ENCODE assay signal across 8 cellular contexts in the genomic region with DNA sequence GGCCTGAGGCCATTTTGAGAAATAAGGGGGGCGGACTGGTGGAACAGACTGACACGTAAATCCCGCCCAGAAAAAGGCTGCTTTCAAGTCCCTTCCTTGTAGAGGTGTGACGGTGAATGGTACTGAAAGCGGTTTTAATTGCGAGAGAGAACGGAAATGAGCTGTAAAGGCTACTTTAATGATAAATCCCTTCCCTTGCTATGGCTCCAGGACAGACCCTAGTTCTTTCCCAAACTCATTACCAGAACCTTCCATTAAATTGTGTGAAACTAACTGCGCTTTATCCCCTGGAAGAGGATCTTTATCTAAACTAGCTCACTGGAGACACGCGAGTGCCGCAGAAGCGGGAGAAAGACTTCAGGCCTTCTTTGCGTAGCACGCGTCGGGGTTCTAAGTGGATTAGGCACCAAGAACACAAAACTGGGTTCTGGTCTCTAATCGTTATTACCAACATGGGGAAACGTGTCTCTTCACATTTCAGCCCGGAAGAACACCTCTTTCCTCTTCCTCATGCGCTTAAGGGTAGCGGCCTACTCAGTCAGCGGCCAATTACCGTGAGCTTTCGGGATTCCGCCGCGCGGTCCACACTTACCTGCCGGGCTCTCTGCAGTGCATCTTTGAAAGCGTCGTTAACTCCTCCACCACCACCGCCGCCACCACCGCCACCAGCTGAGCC. TPM values are rescaled to one million over a fixed set of nuclear protein-coding genes. Genes with fewer than 3 reads are reported as not detected.
A peak's percentile ranks its signal among the peaks of the same experiment; 100 is the strongest.
DNase-seq lines count a peak whose midpoint lies in the region; ATAC-seq and TF ChIP-seq lines count a peak whose summit lies in the region.

No MANE protein-coding gene starts in this region.

- TF ChIP-seq CTCF in H9 (conservative IDR thresholded peaks at IDR 0.05) (no peak), RWPE2 (IDR thresholded peaks at IDR 0.05; ENCODE audit: poor library complexity, severe bottlenecking) (no peak), osteocyte (IDR thresholded peaks at IDR 0.05) (no peak), tibial artery (IDR thresholded peaks at IDR 0.05) (no peak)

- H2BK120ac ChIP-seq in H9 (ENCODE audit: low read depth, low read length, poor library complexity, severe bottlenecking) = peak overlapping the region; percentile 96

- H3K23ac ChIP-seq in H9 (ENCODE audit: insufficient read length, low read depth, low read length) = peak overlapping the region; percentile 10

- no peaks in the 10 kb centered on the region for H3K27me3 Mint-ChIP-seq in H9 (ENCODE audit: low read depth)
- no peaks in the 10 kb centered on the region for H3K27me3 Mint-ChIP-seq in osteocyte (ENCODE audit: unreplicated experiment)

- peak overlapping the region; percentile 68 for H3K4me3 ChIP-seq in RWPE2 (ENCODE audit: severe bottlenecking)
- H3K4me3 ChIP-seq in tibial artery = peak overlapping the region; percentile 65 to 66

- no peaks in the 10 kb centered on the region; the same call in 1 of the 2 replicates for H3K4me1 ChIP-seq in H9 (ENCODE audit: insufficient read depth, low read length)
- peaks cover 26% of the 10 kb centered on the region for H3K4me1 ChIP-seq in RWPE2 (ENCODE audit: insufficient read depth, poor library complexity, severe bottlenecking)
- H3K4me1 ChIP-seq in tibial artery = peaks cover 0 to 62% (median 33%) of the 10 kb centered on the region in 4 donors

- ATAC-seq in RWPE2 (ENCODE audit: low read depth) = peak; percentile 57

- in situ Hi-C loops in G401 (cut with HindIII; ENCODE audit: low sequenced_read_pairs) = no loop called here

- H3K4me1 Mint-ChIP-seq in H9 (peaks cover 43 to 48% of the 10 kb centered on the region in 2 experiments), osteocyte (ENCODE audit: unreplicated experiment) (peaks cover 47% of the 10 kb centered on the region)

- H3K18ac ChIP-seq in H9 (ENCODE audit: insufficient read length, low read depth, low read length) = peak overlapping the region; percentile 100

- H3K9ac ChIP-seq in H9 (ENCODE audit: extremely low read depth, insufficient read length, low read length) = peak overlapping the region; percentile 100

- H3K27ac Mint-ChIP-seq in H9 = no peak overlapping the region
- no peak overlapping the region for H3K27ac Mint-ChIP-seq in osteocyte (ENCODE audit: unreplicated experiment)

- H3K27ac ChIP-seq in H9 (ENCODE audit: insufficient read length, low read depth, low read length) (peak overlapping the region; percentile 87), RWPE2 (ENCODE audit: poor library complexity, severe bottlenecking) (peak overlapping the region; percentile 95), tibial artery (peak overlapping the region; percentile 94)

- peak overlapping the region; percentile 99 for H3K56ac ChIP-seq in H9 (ENCODE audit: insufficient read length, low read depth, low read length)

- no peaks in the 10 kb centered on the region for H3K79me1 ChIP-seq in H9 (ENCODE audit: insufficient read depth, low read depth, low read length, poor library complexity, severe bottlenecking)

- H3K4me3 Mint-ChIP-seq in H9 (no peak overlapping the region), osteocyte (ENCODE audit: unreplicated experiment) (no peak overlapping the region)

- no peak overlapping the region for H2BK12ac ChIP-seq in H9 (ENCODE audit: insufficient read length, low read depth, low read length)

- peak overlapping the region; percentile 92 for H3T11ph ChIP-seq in H9 (ENCODE audit: low read length)

- peak overlapping the region; percentile 99 for H4K5ac ChIP-seq in H9 (ENCODE audit: insufficient read length, low read depth, low read length)

- no peak overlapping the region for H2AFZ ChIP-seq in H9 (ENCODE audit: low read length)

- H2BK20ac ChIP-seq in H9 (ENCODE audit: low read depth, low read length, poor library complexity, severe bottlenecking) = no peak overlapping the region

- peaks cover 6% of the 10 kb centered on the region for H3K23me2 ChIP-seq in H9 (ENCODE audit: insufficient read length, low read depth, low read length, poor library complexity, severe bottlenecking)

- peak overlapping the region; percentile 86 for H2AK5ac ChIP-seq in H9 (ENCODE audit: insufficient read length, low read length)

- H2BK15ac ChIP-seq in H9 (ENCODE audit: low read depth, low read length) = 0 out of 2 replicates have a peak overlapping the region, but pooled peaks have one; percentile 9

- H3K9me3 ChIP-seq in H9 (ENCODE audit: control insufficient read depth, low read depth, low read length) (no peaks in the 10 kb centered on the region), RWPE2 (ENCODE audit: severe bottlenecking) (no peaks in the 10 kb centered on the region), tibial artery (no peaks in the 10 kb centered on the region)

- no peaks in the 10 kb centered on the region for H4K20me1 ChIP-seq in H9 (ENCODE audit: control insufficient read depth, insufficient read depth, insufficient read length)

- H4K8ac ChIP-seq in H9 (replicated peaks; ENCODE audit: insufficient read length, low read depth, low read length) = peak overlapping the region; percentile 99

- H3K14ac ChIP-seq in H9 (ENCODE audit: insufficient read depth, low read length) = peak overlapping the region; percentile 99

- H3K36me3 ChIP-seq in RWPE2 (ENCODE audit: low read depth) (peaks cover 56% of the 10 kb centered on the region), tibial artery (no peaks in the 10 kb centered on the region)

- H3K79me2 ChIP-seq in H9 (ENCODE audit: insufficient read depth, low read length) = peaks cover 54% of the 10 kb centered on the region; the same call in 1 of the 2 replicates

- peak overlapping the region; percentile 86 for H3K4me2 ChIP-seq in H9 (ENCODE audit: insufficient read depth, insufficient read length, low read length)

- peaks cover 15 to 22% (median 22%) of the 10 kb centered on the region in 3 experiments for H3K36me3 Mint-ChIP-seq in H9 (ENCODE audit: insufficient read depth in 1 of 3, low read depth in 3 of 3)
- peaks cover 6% of the 10 kb centered on the region for H3K36me3 Mint-ChIP-seq in osteocyte (ENCODE audit: unreplicated experiment)

- DNase-seq in G401 (ENCODE audit: low spot score) = peak; percentile 79
- peak; percentile 78 for DNase-seq in H9
- peak; percentile 97 for DNase-seq in M059J (ENCODE audit: low read depth)
- DNase-seq in RWPE2 (ENCODE audit: low spot score) = peak; percentile 85
- peak; percentile 88 for DNase-seq in activated effector memory CD4-positive, alpha-beta T cell treated with anti-CD3 and anti-CD28 coated beads, Interleukin-2, amount 50 U/mL, for 16 hours
- DNase-seq in glomerular visceral epithelial cell (ENCODE audit: extremely low spot score) = peak; percentile 91
- peak; percentile 89 for DNase-seq in osteocyte (ENCODE audit: extremely low spot score, unreplicated experiment)
- DNase-seq in tibial artery = peak; percentile 81 to 82

- H3K27me3 ChIP-seq in H9 (ENCODE audit: insufficient read depth, low read length) (no peaks in the 10 kb centered on the region), RWPE2 (ENCODE audit: insufficient read depth, poor library complexity, severe bottlenecking) (no peaks in the 10 kb centered on the region), tibial artery (no peaks in the 10 kb centered on the region)

- WGBS in H9 (ENCODE audit: extremely low coverage, insufficient read length, low lambda C conversion rate) = no CpG with 5 or more reads among the region's 34 CpGs

- peak overlapping the region; percentile 95 for H2BK5ac ChIP-seq in H9 (ENCODE audit: insufficient read length, low read length)

- H3K4ac ChIP-seq in H9 (ENCODE audit: low read depth, low read length) = peak overlapping the region; percentile 99; the same call in 1 of the 2 replicates

- intact Hi-C loops in tibial artery (cut with DNase I; ENCODE audit: low total_unique reads) = no loop called here

- peak overlapping the region; percentile 97 for H4K91ac ChIP-seq in H9 (ENCODE audit: insufficient read length, low read depth, low read length)

- H3K9me3 Mint-ChIP-seq in H9 (no peaks in the 10 kb centered on the region), osteocyte (ENCODE audit: unreplicated experiment) (no peaks in the 10 kb centered on the region)

RNA-seq across cellular contexts. Expression of gene FUBP1, which starts 0.4 kb away (rescaled TPM):
- 249 and 260 TPM in 2 replicates for total RNA-seq in G401 (2014; rRNA removed; shearing (Covaris generic))
- total RNA-seq in H9 (2021) (271 TPM in 2 replicates), osteocyte (123 and 126 TPM in 2 replicates)
- 77.7 and 101 TPM in 2 replicates for total RNA-seq in M059J (2014; rRNA removed; shearing (Covaris generic))

RNA-seq across cellular contexts. Expression of gene DNAJB4, which starts 26.3 kb away (rescaled TPM):
- total RNA-seq in G401 (2014; rRNA removed; shearing (Covaris generic)) = 5.2 and 8.2 TPM in 2 replicates
- total RNA-seq in H9 (2021) (8.1 and 8.6 TPM in 2 replicates), osteocyte (89.2 and 95.8 TPM in 2 replicates)
- 72.1 and 75.9 TPM in 2 replicates for total RNA-seq in M059J (2014; rRNA removed; shearing (Covaris generic))

Comparison
In these comparisons a context has a peak if more than half of its experiments do, and no peak if none do; other contexts are left out.
1. Peak in every context shown above with its lines: DNase-seq, ATAC-seq, H3K4me3 ChIP-seq and H3K27ac ChIP-seq.